Comparison of ENCODE assay signal across 12 cellular contexts in genomic region chr10:100788027-100788900, GRCh38. TPM values are rescaled to one million over a fixed set of nuclear protein-coding genes. Genes with fewer than 3 reads are reported as not detected.
"Had no signal": no experiment of that assay in that cellular context is flagged by ENCODE, and none has a peak within 500 bp of the region (broad histone marks: within the 10 kb centered on the region; RNA-seq: fewer than 3 reads in every experiment).

No MANE protein-coding gene starts in this region.

- H3K27ac ChIP-seq: cardiac muscle cell, pancreas, thyroid gland had no signal

- H3K4me3 ChIP-seq: cardiac muscle cell, pancreas, thyroid gland had no signal

- H3K36me3 ChIP-seq: cardiac muscle cell, pancreas, thyroid gland had no signal

- H3K4me1 ChIP-seq: pancreas, thyroid gland had no signal

- DNase-seq: activated gamma-delta T cell; activated T-cell treated with anti-CD3 and anti-CD28 coated beads, Interleukin-2, amount 50 U/mL, for 1 hour; foreskin melanocyte; head of caudate nucleus; islet precursor cell; left ventricle myocardium superior; small intestine; thyroid gland had no signal

- H3K9me3 ChIP-seq: pancreas, thyroid gland had no signal

- ATAC-seq: activated CD4-positive, CD25-positive, alpha-beta regulatory T cell treated with anti-CD3 and anti-CD28 coated beads, Interleukin-2, amount 50 U/mL, for 24 hours; left ventricle myocardium superior; pancreas had no signal

- H3K27me3 ChIP-seq: pancreas, thyroid gland had no signal

RNA-seq across cellular contexts. Expression of gene PAX2, which starts 42.9 kb away (rescaled TPM):
- total RNA-seq: cardiac muscle cell; left ventricle myocardium superior; T-helper 2 cell treated with Interferon-gamma antibody and Interleukin-4, amounts not matched to agents 100 ng/mL and 5 ng/mL, for 36 hours; thyroid gland had no signal
